Comparison of ENCODE assay signal across 8 cellular contexts in the genomic region with DNA sequence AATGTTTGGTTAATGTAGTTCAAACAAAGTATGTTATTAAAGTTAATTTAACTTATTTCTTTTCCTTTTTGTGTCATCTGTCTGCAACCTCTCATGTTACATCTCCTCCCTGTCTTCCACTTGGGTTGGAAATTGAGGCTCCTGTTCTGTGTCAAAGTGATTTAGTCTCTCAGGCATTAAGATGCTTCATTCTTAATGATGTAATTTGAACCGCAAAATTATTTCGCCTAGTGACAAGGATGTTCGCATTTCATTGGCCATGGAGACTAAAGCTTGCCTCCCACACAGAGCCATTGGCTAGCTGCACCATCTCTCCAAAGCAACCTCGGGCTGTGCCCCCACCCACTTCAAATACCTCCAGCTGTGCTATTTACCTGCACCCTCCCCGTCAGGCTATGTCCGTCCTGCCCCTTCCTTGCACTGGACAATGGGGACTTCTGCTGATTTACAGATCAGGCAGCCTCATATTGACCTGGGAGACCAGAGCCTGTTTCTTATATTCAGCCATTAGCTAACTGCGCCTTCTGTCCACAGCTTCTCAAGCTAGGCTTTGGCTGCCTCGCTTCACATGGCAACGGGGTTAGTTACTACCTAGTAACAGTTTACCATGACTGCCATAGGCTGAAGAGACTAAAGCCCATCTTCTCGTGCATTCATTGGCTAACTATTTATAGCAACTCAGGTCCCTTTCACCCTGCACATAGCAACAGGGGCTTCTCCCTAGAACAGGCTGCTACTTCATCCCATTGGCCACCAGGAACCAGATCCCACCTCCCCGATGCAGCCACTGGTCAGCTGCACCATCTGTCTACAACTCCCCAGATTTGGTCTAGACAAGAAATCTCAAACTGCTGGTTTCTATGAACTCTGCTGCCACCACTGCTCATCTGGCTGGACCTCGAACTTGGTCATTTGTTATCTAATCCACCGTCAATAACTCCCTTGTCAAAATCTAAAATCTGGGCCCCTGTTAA. TPM values are rescaled to one million over a fixed set of nuclear protein-coding genes. Genes with fewer than 3 reads are reported as not detected.
DNase-seq lines count a peak whose midpoint lies in the region; ATAC-seq and TF ChIP-seq lines count a peak whose summit lies in the region.

No MANE protein-coding gene starts in this region.

- no peak overlapping the region for H2BK15ac ChIP-seq in IMR-90 (ENCODE audit: low read depth, low read length)

- H3K9me1 ChIP-seq in IMR-90 (ENCODE audit: insufficient read depth, low read length): peaks cover 6% of the 10 kb centered on the region; the same call in 1 of the 2 replicates

- H3K56ac ChIP-seq in IMR-90 (ENCODE audit: extremely low read depth, insufficient read depth, low read length): 0 out of 2 replicates have a peak overlapping the region, but pooled peaks have one; percentile 22

- no peak overlapping the region for H2AK5ac ChIP-seq in IMR-90 (ENCODE audit: low read depth, low read length)

- peak overlapping the region; percentile 7 for H2AK9ac ChIP-seq in IMR-90 (replicated peaks; ENCODE audit: low read depth, low read length, poor library complexity)

- H3K27me3 ChIP-seq in IMR-90 (ENCODE audit: control insufficient read depth, insufficient read depth, low read length): peaks cover 3% of the 10 kb centered on the region; the same call in 1 of the 2 replicates
- no peaks in the 10 kb centered on the region for H3K27me3 ChIP-seq in sigmoid colon

- TF ChIP-seq CTCF in IMR-90 (conservative IDR thresholded peaks at IDR 0.05; ENCODE audit: low read depth, low read length) (peak; percentile 31), sigmoid colon (IDR thresholded peaks at IDR 0.05) (no peak)

- intact Hi-C loops in IMR-90 (cut with micrococcal nuclease) (no loop called here), sigmoid colon (cut with DNase I) (loop anchor here (5.0 kb wide), 2 partner anchors 125 to 170 kb away; a partner anchor contains a TSS)

- H3K4me3 ChIP-seq in IMR-90 (ENCODE audit: insufficient read depth, low read depth, low read length) (peak overlapping the region; percentile 53), sigmoid colon (peak overlapping the region; percentile 7 to 44 (median 38))

- H3K9ac ChIP-seq in IMR-90 (ENCODE audit: low read depth, low read length): peak overlapping the region; percentile 34; the same call in 1 of the 2 replicates

- H3K27me3 Mint-ChIP-seq in T-helper 2 cell treated with Interferon-gamma antibody and Interleukin-4, amounts not matched to agents 5 μg/mL and 100 μg/mL, for 36 hours (ENCODE audit: low read depth): no peaks in the 10 kb centered on the region

- 27% methylated on average over 11 of the region's 13 CpGs; no CpG with 5 or more reads in 1 of the 2 experiments for WGBS in IMR-90 (ENCODE audit: extremely low coverage in 2 of 2, insufficient read length in 1 of 2), 2 experiments
- WGBS in sigmoid colon, 2 donors: 15 to 54% methylated on average over 13 of the region's 13 CpGs

- peak overlapping the region; percentile 96 for H3K27ac ChIP-seq in IMR-90 (ENCODE audit: insufficient read depth, low read length)
- peak overlapping the region; percentile 69 to 85 (median 80) for H3K27ac ChIP-seq in sigmoid colon

- peaks cover 2% of the 10 kb centered on the region for H3K36me3 Mint-ChIP-seq in T-helper 2 cell treated with Interferon-gamma antibody and Interleukin-4, amounts not matched to agents 5 μg/mL and 100 μg/mL, for 36 hours (ENCODE audit: low read depth)

- peak; percentile 91 for ATAC-seq in GM21723 (IDR thresholded peaks at IDR 0.05; ENCODE audit: unreplicated experiment)
- ATAC-seq in IMR-90 (ENCODE audit: low read depth): peak; percentile 89

- POLR2A ChIA-PET in IMR-90 (lab: Charles Lee; ENCODE audit: unreplicated experiment): no interaction called here

- H3K4me1 ChIP-seq in IMR-90 (ENCODE audit: control insufficient read depth, insufficient read depth, low read length): no peaks in the 10 kb centered on the region
- H3K4me1 ChIP-seq in sigmoid colon: no peaks in the 10 kb centered on the region

- H3K14ac ChIP-seq in IMR-90 (replicated peaks; ENCODE audit: low read depth, low read length): no peak overlapping the region

- H3K36me3 ChIP-seq in IMR-90 (ENCODE audit: control insufficient read depth, insufficient read depth, low read length) (no peaks in the 10 kb centered on the region), sigmoid colon (no peaks in the 10 kb centered on the region)

- H3K9me3 ChIP-seq in IMR-90 (ENCODE audit: control insufficient read depth, insufficient read depth, low read length): no peaks in the 10 kb centered on the region
- no peaks in the 10 kb centered on the region for H3K9me3 ChIP-seq in sigmoid colon

- no peaks in the 10 kb centered on the region for H3K9me3 Mint-ChIP-seq in T-helper 2 cell treated with Interferon-gamma antibody and Interleukin-4, amounts not matched to agents 5 μg/mL and 100 μg/mL, for 36 hours

- H3K18ac ChIP-seq in IMR-90 (ENCODE audit: low read depth, low read length): peak overlapping the region; percentile 78

- CTCF ChIA-PET in IMR-90 (lab: Yijun Ruan, JAX): interaction anchor here (0.5 kb wide), 1 partner anchor 18 kb away, joined by 4 read pairs; no protein-coding TSS in a partner anchor

- TF ChIP-seq POLR2A in IMR-90 (IDR thresholded peaks at IDR 0.05; ENCODE audit: low read depth, low read length) (no peak), sigmoid colon (IDR thresholded peaks at IDR 0.05) (no peak)

- TF ChIP-seq EP300 in sigmoid colon (IDR thresholded peaks at IDR 0.05): no peak

- dilution Hi-C loops in IMR-90 (cut with HindIII; ENCODE audit: low sequenced_read_pairs, unreplicated experiment): no loop called here

- peaks cover 19% of the 10 kb centered on the region for H3K4me1 Mint-ChIP-seq in T-helper 2 cell treated with Interferon-gamma antibody and Interleukin-4, amounts not matched to agents 5 μg/mL and 100 μg/mL, for 36 hours (ENCODE audit: low read depth)

- H3K4me2 ChIP-seq in IMR-90 (ENCODE audit: low read depth, low read length): peak overlapping the region; percentile 93

- peak overlapping the region; percentile 87 for H2BK5ac ChIP-seq in IMR-90 (ENCODE audit: low read depth, low read length, poor library complexity, severe bottlenecking)

- DNase-seq in T-helper 2 cell: peak in 4 of 5 experiments; percentile 10 to 67 (median 37)
- DNase-seq in T-helper 2 cell treated with Interferon-gamma antibody and Interleukin-4, amounts not matched to agents 5 μg/mL and 100 μg/mL, for 36 hours (ENCODE audit: low spot score): no peak
- peak; percentile 95 for DNase-seq in IMR-90
- peak; percentile 94 for DNase-seq in RPMI7951 (ENCODE audit: low read depth)
- peak; percentile 76 to 89 for DNase-seq in cerebellar nuclear complex (lab: John Stamatoyannopoulos, UW)
- peak; percentile 92 for DNase-seq in iPS-NIHi7 (ENCODE audit: extremely low spot score)
- peak; percentile 92 for DNase-seq in sigmoid colon

- peak overlapping the region; percentile 61 for H4K5ac ChIP-seq in IMR-90 (ENCODE audit: low read depth, low read length)

- H3K4me3 Mint-ChIP-seq in T-helper 2 cell treated with Interferon-gamma antibody and Interleukin-4, amounts not matched to agents 5 μg/mL and 100 μg/mL, for 36 hours: no peak overlapping the region

- peak overlapping the region; percentile 87 for H2AFZ ChIP-seq in IMR-90 (replicated peaks; ENCODE audit: low read length, poor library complexity)

- in situ Hi-C loops in IMR-90 (cut with MboI; ENCODE audit: low sequenced_read_pairs): no loop called here

- H3K23ac ChIP-seq in IMR-90 (ENCODE audit: low read depth, low read length): no peak overlapping the region

- TF ChIP-seq RAD21 in IMR-90 (IDR thresholded peaks at IDR 0.05; ENCODE audit: low read length): no peak

- peak overlapping the region in 1 of 2 experiments; percentile 35; a peak in 2 of 4 replicates for H4K8ac ChIP-seq in IMR-90 (ENCODE audit: low read depth in 2 of 2, low read length in 2 of 2)

- H2BK20ac ChIP-seq in IMR-90 (ENCODE audit: low read depth, low read length): no peak overlapping the region

- peak overlapping the region; percentile 30; the same call in 1 of the 2 replicates for H3K4ac ChIP-seq in IMR-90 (ENCODE audit: low read depth, low read length)

- no peaks in the 10 kb centered on the region for H4K20me1 ChIP-seq in IMR-90 (ENCODE audit: insufficient read depth, low read length)

- no peak overlapping the region for H4K91ac ChIP-seq in IMR-90 (ENCODE audit: insufficient read depth, low read depth, low read length)

- BruUV-seq in IMR-90 (replicated peaks; lab: Mats Ljungman, UMichigan): no TSS peak

- H3K27ac Mint-ChIP-seq in T-helper 2 cell treated with Interferon-gamma antibody and Interleukin-4, amounts not matched to agents 5 μg/mL and 100 μg/mL, for 36 hours: no peak overlapping the region

- H3K79me1 ChIP-seq in IMR-90 (ENCODE audit: low read depth in 1 of 2, low read length in 2 of 2): no peaks in the 10 kb centered on the region

- H2BK120ac ChIP-seq in IMR-90 (ENCODE audit: low read depth, low read length): peak overlapping the region; percentile 32

TF ChIP-seq in IMR-90, 13 proteins besides CTCF, POLR2A, EP300 and RAD21:
- TF ChIP-seq MAZ (IDR thresholded peaks at IDR 0.05; ENCODE audit: borderline replicate concordance, low read depth, low read length) (peak; percentile 44; the same call in 1 of the 2 replicates), FOS (IDR thresholded peaks at IDR 0.05; ENCODE audit: low read depth, low read length) (peak; percentile 66; the same call in 1 of the 2 replicates), BHLHE40 (IDR thresholded peaks at IDR 0.05; ENCODE audit: low read depth, low read length) (no peak), RFX5 (IDR thresholded peaks at IDR 0.05; ENCODE audit: low read depth, low read length) (peak; percentile 92)

RNA-seq across cellular contexts. Expression of a gene that starts 8.6 kb away (rescaled TPM):
- under 0.01 TPM in 1 of 2 replicates, not detected in the other for total RNA-seq in IMR-90 (2012; rRNA removed)
- not detected in 2 replicates for polyA plus RNA-seq in IMR-90 (2012; rRNA removed)
- polyA plus RNA-seq in IMR-90 (2012; cell fraction: cytosol; rRNA removed): not detected in 2 replicates
- not detected in 2 replicates for polyA plus RNA-seq in IMR-90 (2012; cell fraction: nucleus; rRNA removed; ENCODE audit: low replicate concordance)
- total RNA-seq in RPMI7951 (2014; rRNA removed; shearing (Covaris generic)): 0.48 and 0.59 TPM in 2 replicates
- under 1 TPM in 3 of 4 donors, not detected in 1; 0.27 to 0.71 (median 0.49) TPM for total RNA-seq in sigmoid colon
- polyA plus RNA-seq in sigmoid colon: under 1 TPM in 1 of 3 donors, not detected in 2; 0.15 TPM
